In the genomic region with DNA sequence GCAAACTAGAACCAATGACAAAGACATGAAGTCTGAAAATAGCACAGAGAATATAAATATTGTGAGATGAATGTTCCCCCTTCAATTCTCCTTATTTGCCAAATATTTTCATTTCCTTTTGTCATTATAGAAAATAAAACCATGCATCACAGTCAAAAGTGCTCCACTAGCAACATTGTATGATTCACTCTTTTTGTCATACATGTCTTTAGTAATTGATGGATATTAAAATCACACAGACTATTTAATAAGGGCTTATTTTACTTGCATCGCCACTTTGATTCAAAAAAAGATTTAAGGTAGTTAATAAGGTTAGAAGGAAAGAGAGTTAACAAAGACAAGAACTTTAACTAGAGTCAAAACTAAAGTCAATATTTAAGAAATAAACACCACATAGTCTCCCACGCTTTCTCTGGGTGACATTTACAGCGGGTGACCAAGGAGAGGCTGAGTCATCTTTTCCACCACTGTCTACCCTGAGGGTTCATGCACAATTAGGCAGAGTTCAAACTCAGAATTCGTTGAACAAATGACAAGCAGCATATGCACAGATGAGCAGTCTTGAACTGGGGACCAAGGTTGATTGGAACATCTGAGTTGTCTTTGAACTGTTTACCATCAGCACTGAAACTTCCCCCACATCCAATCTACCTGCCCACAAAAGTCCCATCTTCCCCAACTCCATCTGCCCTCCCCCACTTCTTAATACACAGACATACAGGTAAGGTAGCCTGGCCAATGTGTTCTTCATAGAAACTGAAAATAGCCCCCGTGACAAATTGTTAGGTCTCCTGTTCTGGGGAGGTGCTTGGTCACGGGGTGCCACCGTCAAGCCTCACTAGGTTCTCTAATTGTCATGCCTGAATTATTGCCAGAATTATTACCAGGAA, we compare ENCODE assay signal across 8 cellular contexts. TPM values are rescaled to one million over a fixed set of nuclear protein-coding genes. Genes with fewer than 3 reads are reported as not detected.
DNase-seq lines count a peak whose midpoint lies in the region; ATAC-seq, FAIRE-seq and TF ChIP-seq lines count a peak whose summit lies in the region.

No MANE protein-coding gene starts in this region.

- H3K9me3 ChIP-seq in SJCRH30 (replicated peaks) (no peaks in the 10 kb centered on the region), Caco-2 (no peaks in the 10 kb centered on the region), kidney (ENCODE audit: control insufficient read depth in 1 of 2, low read length in 2 of 2) (no peaks in the 10 kb centered on the region)

- no peaks in the 10 kb centered on the region for H3K27me3 Mint-ChIP-seq in activated CD4-positive, alpha-beta memory T cell treated with anti-CD3 and anti-CD28 coated beads, Interleukin-2, amount 10 ng/mL, durations not matched to agents 7 days and 5 days
- H3K27me3 Mint-ChIP-seq in Caco-2 (ENCODE audit: insufficient read depth, unreplicated experiment): no peaks in the 10 kb centered on the region

- H3K27me3 ChIP-seq in SJCRH30: no peaks in the 10 kb centered on the region
- H3K27me3 ChIP-seq in Caco-2 (replicated peaks; ENCODE audit: control insufficient read depth, insufficient read depth, low read length): no peaks in the 10 kb centered on the region

- POLR2A ChIA-PET in activated CD4-positive, alpha-beta memory T cell treated with anti-CD3 and anti-CD28 coated beads, Interleukin-2, amount 10 ng/mL, durations not matched to agents 7 days and 5 days (lab: Charles Lee): no interaction called here
- POLR2A ChIA-PET in Caco-2 (lab: Charles Lee): no interaction called here

- TF ChIP-seq CTCF in Caco-2 (IDR thresholded peaks at IDR 0.05; ENCODE audit: insufficient read depth in 1 of 2, low read depth in 1 of 2, low read length in 1 of 2, severe bottlenecking in 1 of 2, unreplicated experiment in 1 of 2) (no peak), kidney (IDR thresholded peaks at IDR 0.05; ENCODE audit: borderline replicate concordance, extremely low read depth, insufficient read depth) (no peak)

- intact Hi-C loops in Caco-2 (cut with micrococcal nuclease; ENCODE audit: unreplicated experiment): no loop called here
- intact Hi-C loops in kidney (cut with DNase I): no loop called here

- H3K36me3 ChIP-seq in SJCRH30 (no peaks in the 10 kb centered on the region), Caco-2 (ENCODE audit: control insufficient read depth, insufficient read depth, low read length) (no peaks in the 10 kb centered on the region), kidney (ENCODE audit: control insufficient read depth in 1 of 2, insufficient read depth in 2 of 2, low read length in 2 of 2) (no peaks in the 10 kb centered on the region)

- peaks cover 5% of the 10 kb centered on the region for H3K9me3 Mint-ChIP-seq in activated CD4-positive, alpha-beta memory T cell treated with anti-CD3 and anti-CD28 coated beads, Interleukin-2, amount 10 ng/mL, durations not matched to agents 7 days and 5 days
- peaks cover 1% of the 10 kb centered on the region for H3K9me3 Mint-ChIP-seq in Caco-2 (ENCODE audit: unreplicated experiment)

- peaks cover 13% of the 10 kb centered on the region for H3K4me1 Mint-ChIP-seq in activated CD4-positive, alpha-beta memory T cell treated with anti-CD3 and anti-CD28 coated beads, Interleukin-2, amount 10 ng/mL, durations not matched to agents 7 days and 5 days
- no peaks in the 10 kb centered on the region for H3K4me1 Mint-ChIP-seq in Caco-2 (ENCODE audit: low read depth, unreplicated experiment)

- CTCF ChIA-PET in activated CD4-positive, alpha-beta memory T cell treated with anti-CD3 and anti-CD28 coated beads, Interleukin-2, amount 10 ng/mL, durations not matched to agents 7 days and 5 days (lab: Charles Lee): no interaction called here
- CTCF ChIA-PET in Caco-2 (lab: Charles Lee): no interaction called here

- FAIRE-seq in kidney (lab: Jason Lieb, UNC): no peak

- no peak overlapping the region for H3K4me3 Mint-ChIP-seq in activated CD4-positive, alpha-beta memory T cell treated with anti-CD3 and anti-CD28 coated beads, Interleukin-2, amount 10 ng/mL, durations not matched to agents 7 days and 5 days
- H3K4me3 Mint-ChIP-seq in Caco-2 (ENCODE audit: unreplicated experiment): no peak overlapping the region

- H3K27ac ChIP-seq in SJCRH30: no peak overlapping the region
- H3K27ac ChIP-seq in kidney (ENCODE audit: low read depth in 2 of 2, low read length in 2 of 2): no peak overlapping the region

- peak overlapping the region; percentile 2 for H3K27ac Mint-ChIP-seq in activated CD4-positive, alpha-beta memory T cell treated with anti-CD3 and anti-CD28 coated beads, Interleukin-2, amount 10 ng/mL, durations not matched to agents 7 days and 5 days
- no peak overlapping the region for H3K27ac Mint-ChIP-seq in Caco-2 (ENCODE audit: unreplicated experiment)

- DNase-seq in activated CD4-positive, alpha-beta memory T cell treated with anti-CD3 and anti-CD28 coated beads, Interleukin-2, amount 10 ng/mL, durations not matched to agents 7 days and 5 days: peak; percentile 32
- DNase-seq in stimulated activated CD4-positive, alpha-beta T cell treated with anti-CD3 and anti-CD28 coated beads, Interleukin-1b, Interleukin-23, amount 100 ng/mL, for 48 hours: peak; percentile 67
- DNase-seq in SJCRH30 (no peak), Caco-2 (no peak), kidney (no peak)
- no peak for DNase-seq in effector CD8-positive, alpha-beta T cell (lab: John Stamatoyannopoulos, UW)

- no peaks in the 10 kb centered on the region for H3K4me1 ChIP-seq in SJCRH30
- no peaks in the 10 kb centered on the region for H3K4me1 ChIP-seq in Caco-2
- H3K4me1 ChIP-seq in kidney (ENCODE audit: control insufficient read depth in 1 of 2, insufficient read depth in 1 of 2, low read depth in 1 of 2, low read length in 2 of 2): no peaks in the 10 kb centered on the region

- ATAC-seq in GM19372 (IDR thresholded peaks at IDR 0.05; ENCODE audit: low read depth, unreplicated experiment): peak; percentile 98
- peak; percentile 97 for ATAC-seq in HG02981 (IDR thresholded peaks at IDR 0.05; ENCODE audit: unreplicated experiment)

- no TSS peak for BruUV-seq in Caco-2 (replicated peaks; lab: Mats Ljungman, UMichigan)

- H3K36me3 Mint-ChIP-seq in activated CD4-positive, alpha-beta memory T cell treated with anti-CD3 and anti-CD28 coated beads, Interleukin-2, amount 10 ng/mL, durations not matched to agents 7 days and 5 days (ENCODE audit: low read depth): no peaks in the 10 kb centered on the region
- no peaks in the 10 kb centered on the region for H3K36me3 Mint-ChIP-seq in Caco-2 (ENCODE audit: insufficient read depth, unreplicated experiment)

- H3K4me3 ChIP-seq in SJCRH30: no peak overlapping the region
- H3K4me3 ChIP-seq in Caco-2 (ENCODE audit: low read depth, low read length): no peak overlapping the region
- H3K4me3 ChIP-seq in kidney (ENCODE audit: low read length in 2 of 2): no peak overlapping the region

- no peak overlapping the region for H3K9ac ChIP-seq in kidney (ENCODE audit: low read length in 2 of 2)

RNA-seq across cellular contexts. Expression of a gene that starts 42.5 kb away (rescaled TPM):
- 1 to 10 TPM; 2.4 to 5.3 TPM for total RNA-seq in activated CD4-positive, alpha-beta memory T cell treated with anti-CD3 and anti-CD28 coated beads, Interleukin-2, amount 10 ng/mL, durations not matched to agents 7 days and 5 days
- 2.4 and 2.8 TPM in 2 replicates for total RNA-seq in SJCRH30 (2014; rRNA removed; shearing (Covaris generic))
- 2.7 and 3.2 TPM in 2 replicates for total RNA-seq in Caco-2 (2022)
- total RNA-seq in kidney: 6.6 TPM
- polyA plus RNA-seq in kidney (ENCODE audit: insufficient read depth, low read depth, low replicate concordance): 2.4 TPM

Comparison
In these comparisons a context has a peak if more than half of its experiments do, and no peak if none do; other contexts are left out.
1. DNase-seq: peak in activated CD4-positive, alpha-beta memory T cell treated with anti-CD3 and anti-CD28 coated beads, Interleukin-2, amount 10 ng/mL, durations not matched to agents 7 days and 5 days (single experiment) and stimulated activated CD4-positive, alpha-beta T cell treated with anti-CD3 and anti-CD28 coated beads, Interleukin-1b, Interleukin-23, amount 100 ng/mL, for 48 hours (single experiment); none in SJCRH30 (0 of 2), Caco-2 (0 of 2), effector CD8-positive, alpha-beta T cell (single experiment) and kidney (single experiment).